In genomic region chr5:146223179-146223578, GRCh38 we compare ENCODE assay signal across 1 cellular context.
TF ChIP-seq lines count a peak whose summit lies in the region.

No MANE protein-coding gene starts in this region.

TF ChIP-seq in HepG2, 621 proteins besides CTCF, POLR2A, EP300 and RAD21:
- no peak for TF ChIP-seq ZNF850 (CRISPR knock-in tag; conservative IDR thresholded peaks at IDR 0.05)
- no peak for TF ChIP-seq FOSL1 (CRISPR knock-in tag; IDR thresholded peaks at IDR 0.05; ENCODE audit: borderline replicate concordance)
- no peak for TF ChIP-seq ZHX2 (IDR thresholded peaks at IDR 0.05; ENCODE audit: low read depth)
- TF ChIP-seq ZHX2 (CRISPR knock-in tag; IDR thresholded peaks at IDR 0.05; ENCODE audit: borderline replicate concordance), result no peak
- no peak for TF ChIP-seq FOSL2 (CRISPR knock-in tag; IDR thresholded peaks at IDR 0.05)
- TF ChIP-seq SRSF1 (optimal IDR thresholded peaks at IDR 0.05; ENCODE audit: low read depth, low read length), result no peak
- peak; percentile 55 for TF ChIP-seq CEBPB (IDR thresholded peaks at IDR 0.05; ENCODE audit: borderline replicate concordance, low read depth, low read length)
- no peak for TF ChIP-seq POGK (CRISPR knock-in tag; conservative IDR thresholded peaks at IDR 0.05)
- no peak for TF ChIP-seq ZBTB8A (CRISPR knock-in tag; IDR thresholded peaks at IDR 0.05; ENCODE audit: borderline replicate concordance, low read depth)
